In genomic region chr17:73722163-73722562, GRCh38 we compare ENCODE assay signal across 16 cellular contexts.
DNase-seq lines count a peak whose midpoint lies in the region; ATAC-seq and TF ChIP-seq lines count a peak whose summit lies in the region.
"Had no signal": no experiment of that assay in that cellular context is flagged by ENCODE, and none has a peak within 500 bp of the region (broad histone marks: within the 10 kb centered on the region; RNA-seq: fewer than 3 reads in every experiment).

No MANE protein-coding gene starts in this region.

- no peaks in the 10 kb centered on the region for H3K9me3 Mint-ChIP-seq in stimulated activated effector memory CD8-positive, alpha-beta T cell treated with anti-CD3 and anti-CD28 coated beads, Interleukin-12 subunit alpha, Interleukin-12 subunit beta, amount 100 ng/mL, for 72 hours

- no peaks in the 10 kb centered on the region for H4K20me1 ChIP-seq in smooth muscle cell (ENCODE audit: low read depth)

- H2AFZ ChIP-seq in smooth muscle cell (ENCODE audit: low read depth), result no peak overlapping the region

- no peaks in the 10 kb centered on the region for H3K9me3 ChIP-seq in smooth muscle cell (replicated peaks; ENCODE audit: low read depth)
- H3K9me3 ChIP-seq: SJCRH30, upper lobe of left lung had no signal

- no peak overlapping the region for H3K27ac ChIP-seq in smooth muscle cell (ENCODE audit: low read depth)
- H3K27ac ChIP-seq: coronary artery, HL-60, SJCRH30, upper lobe of left lung had no signal

- peaks cover 11% of the 10 kb centered on the region for H3K4me1 ChIP-seq in smooth muscle cell (ENCODE audit: low read depth)

- peaks cover 6% of the 10 kb centered on the region for H3K27me3 ChIP-seq in smooth muscle cell (ENCODE audit: low read depth)
- H3K27me3 ChIP-seq: SJCRH30, upper lobe of left lung had no signal

- WGBS in smooth muscle cell (ENCODE audit: low lambda C conversion rate), result 78% methylated on average over 6 of the region's 6 CpGs

- TF ChIP-seq CTCF in smooth muscle cell (IDR thresholded peaks at IDR 0.05; ENCODE audit: borderline replicate concordance, insufficient read depth, poor library complexity, severe bottlenecking), result no peak

- no peak overlapping the region for H3K27ac Mint-ChIP-seq in stimulated activated effector memory CD8-positive, alpha-beta T cell treated with anti-CD3 and anti-CD28 coated beads, Interleukin-12 subunit alpha, Interleukin-12 subunit beta, amount 100 ng/mL, for 72 hours

- H3K4me3 ChIP-seq in smooth muscle cell, result no peak overlapping the region
- H3K4me3 ChIP-seq: coronary artery, GM12878, SJCRH30, upper lobe of left lung had no signal

- no peaks in the 10 kb centered on the region for H3K36me3 ChIP-seq in smooth muscle cell (ENCODE audit: low read depth)
- H3K36me3 ChIP-seq: SJCRH30, upper lobe of left lung had no signal

- peak; percentile 65 for ATAC-seq in stimulated activated effector memory CD8-positive, alpha-beta T cell treated with anti-CD3 and anti-CD28 coated beads, Interleukin-12 subunit alpha, Interleukin-12 subunit beta, amount 100 ng/mL, for 72 hours
- no peak for ATAC-seq in HG02588 (IDR thresholded peaks at IDR 0.05; ENCODE audit: unreplicated experiment)
- ATAC-seq in GM19351 (IDR thresholded peaks at IDR 0.05; ENCODE audit: unreplicated experiment), result no peak
- ATAC-seq: GM12878, left ventricle myocardium superior had no signal

- no peak overlapping the region for H3K4me2 ChIP-seq in smooth muscle cell

- H3K36me3 Mint-ChIP-seq in stimulated activated effector memory CD8-positive, alpha-beta T cell treated with anti-CD3 and anti-CD28 coated beads, Interleukin-12 subunit alpha, Interleukin-12 subunit beta, amount 100 ng/mL, for 72 hours, result no peaks in the 10 kb centered on the region

- DNase-seq in activated T-cell treated with anti-CD3 and anti-CD28 coated beads for 1 hour (ENCODE audit: low read depth), result peak; percentile 19
- DNase-seq in activated T-cell treated with anti-CD3 and anti-CD28 coated beads for 4 hours, result no peak
- peak; percentile 35 to 93 for DNase-seq in NCI-H524 (lab: John Stamatoyannopoulos, UW)
- peak; percentile 46 for DNase-seq in activated T-cell treated with anti-CD3 and anti-CD28 coated beads, Interleukin-2, amount 50 U/mL, for 1 hour
- DNase-seq in stimulated activated effector memory CD8-positive, alpha-beta T cell treated with anti-CD3 and anti-CD28 coated beads, Interleukin-12 subunit alpha, Interleukin-12 subunit beta, amount 100 ng/mL, for 72 hours (ENCODE audit: low spot score in 2 of 2), result no peak
- no peak for DNase-seq in smooth muscle cell (lab: John Stamatoyannopoulos, UW; ENCODE audit: unreplicated experiment)
- DNase-seq: foreskin fibroblast; left ventricle myocardium superior; SJCRH30; stimulated activated CD4-positive, alpha-beta T cell treated with anti-CD3 and anti-CD28 coated beads, Interleukin-4, amount 100 ng/mL, for 1 hour; upper lobe of left lung had no signal

- H3F3A ChIP-seq in smooth muscle cell (ENCODE audit: low read depth), result no peaks in the 10 kb centered on the region

- no peak overlapping the region for H3K9ac ChIP-seq in smooth muscle cell (ENCODE audit: low read depth)

- peaks cover 33% of the 10 kb centered on the region for H3K4me1 Mint-ChIP-seq in stimulated activated effector memory CD8-positive, alpha-beta T cell treated with anti-CD3 and anti-CD28 coated beads, Interleukin-12 subunit alpha, Interleukin-12 subunit beta, amount 100 ng/mL, for 72 hours

- no peak overlapping the region for H3K4me3 Mint-ChIP-seq in stimulated activated effector memory CD8-positive, alpha-beta T cell treated with anti-CD3 and anti-CD28 coated beads, Interleukin-12 subunit alpha, Interleukin-12 subunit beta, amount 100 ng/mL, for 72 hours

- H3K79me2 ChIP-seq in smooth muscle cell (ENCODE audit: low read depth), result no peaks in the 10 kb centered on the region

Comparison
In these comparisons a context has a peak if more than half of its experiments do, and no peak if none do; other contexts are left out.
1. DNase-seq: peak in activated T-cell treated with anti-CD3 and anti-CD28 coated beads for 1 hour (single experiment), NCI-H524 (2 of 2) and activated T-cell treated with anti-CD3 and anti-CD28 coated beads, Interleukin-2, amount 50 U/mL, for 1 hour (single experiment); none in activated T-cell treated with anti-CD3 and anti-CD28 coated beads for 4 hours (single experiment), stimulated activated effector memory CD8-positive, alpha-beta T cell treated with anti-CD3 and anti-CD28 coated beads, Interleukin-12 subunit alpha, Interleukin-12 subunit beta, amount 100 ng/mL, for 72 hours (0 of 2) and smooth muscle cell (single experiment).